25 cellular contexts compared by ENCODE assay signal in genomic region chr1:9174762-9175161, GRCh38.
"Had no signal": no experiment of that assay in that cellular context is flagged by ENCODE, and none has a peak within 500 bp of the region (broad histone marks: within the 10 kb centered on the region; RNA-seq: fewer than 3 reads in every experiment).

No MANE protein-coding gene starts in this region.

- H3K27ac ChIP-seq: epithelial cell of prostate, esophagus squamous epithelium, gastrocnemius medialis, left lung, lower lobe of right lung had no signal

- H3K4me3 Mint-ChIP-seq: effector memory CD8-positive, alpha-beta T cell; endodermal cell had no signal

- H3K27ac Mint-ChIP-seq: effector memory CD8-positive, alpha-beta T cell; endodermal cell had no signal

- ATAC-seq: effector memory CD8-positive, alpha-beta T cell; esophagus mucosa; gastrocnemius medialis; heart right ventricle; left cardiac atrium; left ventricle myocardium superior had no signal

- DNase-seq: effector CD8-positive, alpha-beta T cell; effector memory CD8-positive, alpha-beta T cell; endodermal cell; erythroblast; esophagus squamous epithelium; foreskin fibroblast; foreskin melanocyte; gastrocnemius medialis; glutamatergic neuron; head of caudate nucleus; heart right ventricle; hippocampal formation; left cardiac atrium; left lung; left ventricle myocardium superior; lower lobe of right lung; mesendoderm; midbrain had no signal

- H3K4me1 Mint-ChIP-seq: endodermal cell had no signal

- H3K9me3 Mint-ChIP-seq: effector memory CD8-positive, alpha-beta T cell had no signal

- H3K4me3 ChIP-seq: coronary artery, esophagus squamous epithelium, gastrocnemius medialis, heart right ventricle, left lung, lower lobe of right lung had no signal

- H3K9me3 ChIP-seq: esophagus squamous epithelium, gastrocnemius medialis, heart right ventricle, left lung, lower lobe of right lung had no signal

- FAIRE-seq: colon, endometrium, islet of Langerhans, keratinocyte had no signal

- H3K4me1 ChIP-seq: gastrocnemius medialis had no signal

- H3K27me3 ChIP-seq: esophagus squamous epithelium, gastrocnemius medialis, heart right ventricle, left lung had no signal

- H3K36me3 ChIP-seq: gastrocnemius medialis, lower lobe of right lung had no signal
